In the genomic region with DNA sequence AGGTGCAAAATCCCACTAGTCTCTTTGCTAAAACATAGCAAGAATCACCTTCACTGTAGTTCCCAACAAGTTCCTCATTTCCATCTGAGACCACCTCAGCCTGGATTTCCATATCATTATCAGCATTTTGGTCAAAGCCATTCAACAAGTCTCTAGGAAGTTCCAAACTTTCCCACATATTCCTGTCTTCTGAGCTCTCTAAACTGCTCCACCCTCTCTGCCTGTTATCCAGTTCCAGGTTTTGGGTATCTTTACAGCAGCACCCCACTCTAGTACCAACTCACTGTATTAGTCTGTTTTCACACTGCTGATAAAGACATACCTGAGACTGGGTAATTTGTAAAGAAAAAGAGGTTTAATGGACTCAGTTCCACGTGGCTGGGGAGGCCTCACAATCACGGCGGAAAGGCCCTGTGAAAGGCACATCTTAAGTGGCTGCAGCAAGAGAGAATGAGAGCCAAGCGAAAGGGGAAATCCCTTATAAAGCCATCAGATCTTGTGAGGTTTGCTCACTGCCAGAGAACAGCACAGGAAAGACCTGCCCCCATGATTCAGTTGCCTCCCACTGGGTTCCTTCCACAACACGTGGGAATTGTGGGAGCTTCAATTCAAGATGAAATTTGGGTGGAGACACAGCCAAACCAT, we compare ENCODE assay signal across 8 cellular contexts.
DNase-seq lines count a peak whose midpoint lies in the region; ATAC-seq, FAIRE-seq and TF ChIP-seq lines count a peak whose summit lies in the region.
"Not testable (repeated sequence)": the region's sequence is repeated elsewhere in the genome, so short reads cannot be mapped to it uniquely, and the experiment has no call there.

No MANE protein-coding gene starts in this region.

- H3K4me1 ChIP-seq in GM12878 (ENCODE audit: control insufficient read depth, insufficient read depth, low read length): peaks cover 14% of the 10 kb centered on the region
- not testable (repeated sequence) for H3K4me1 ChIP-seq in lung (ENCODE audit: control insufficient read depth in 2 of 2, insufficient read depth in 2 of 2, low read length in 2 of 2)

- not testable (repeated sequence) for TF ChIP-seq POLR2A in GM12878 (IDR thresholded peaks at IDR 0.05; ENCODE audit: low read depth, low read length)

- not testable (repeated sequence) for H3K36me3 ChIP-seq in GM12878 (ENCODE audit: control insufficient read depth in 2 of 2, insufficient read depth in 2 of 2, low read length in 1 of 2); lung (ENCODE audit: control insufficient read depth in 2 of 2, insufficient read depth in 2 of 2, low read length in 2 of 2)

- SMC1A ChIA-PET in GM12878 (lab: Charles Lee; ENCODE audit: uncharacterized antibody, unreplicated experiment): interaction anchor here (0.8 to 2.0 kb wide), 8 partner anchors 8 to 195 kb away, joined by 3 to 5 read pairs (median 4); no protein-coding TSS in a partner anchor

- not testable (repeated sequence) for H3K79me2 ChIP-seq in GM12878 (ENCODE audit: control insufficient read depth, insufficient read depth, low read length)

- POLR2A ChIA-PET in GM12878 (lab: Charles Lee): interaction anchor here (0.6 to 1.6 kb wide), 3 partner anchors 31 to 188 kb away, joined by 4 to 6 read pairs (median 4); no protein-coding TSS in a partner anchor

- H3K9me3 ChIP-seq in GM12878 (replicated peaks; ENCODE audit: control insufficient read depth, insufficient read depth, low read length); lung (ENCODE audit: control insufficient read depth in 2 of 2, insufficient read depth in 1 of 2, low read length in 1 of 2): not testable (repeated sequence)

- intact Hi-C loops in GM12878 (cut with micrococcal nuclease; ENCODE audit: unreplicated experiment): not testable (repeated sequence)

- H3K4me2 ChIP-seq in GM12878 (ENCODE audit: control insufficient read depth, insufficient read depth): peak overlapping the region; percentile 30; the same call in 1 of the 2 replicates

- H3K27ac ChIP-seq in GM12878 (ENCODE audit: control insufficient read depth, insufficient read depth): peak overlapping the region; percentile 53; the same call in 1 of the 2 replicates
- not testable (repeated sequence) for H3K27ac ChIP-seq in lung (ENCODE audit: low read depth in 1 of 2, low read length in 1 of 2)

- 12% methylated on average over 5 of the region's 5 CpGs for WGBS in GM12878 (ENCODE audit: insufficient coverage, insufficient replicate concordance, low lambda C conversion rate, missing lambda C conversion rate)
- 47 to 74% methylated on average over 5 of the region's 5 CpGs for WGBS in lung, 2 donors

- BruUV-seq in GM12878 (replicated peaks; lab: Mats Ljungman, UMichigan): not testable (repeated sequence)

- not testable (repeated sequence) for TF ChIP-seq RAD21 in GM12878 (IDR thresholded peaks at IDR 0.05; ENCODE audit: insufficient read depth, low read depth, low read length)

- not testable (repeated sequence) for H3K9ac ChIP-seq in GM12878 (ENCODE audit: control insufficient read depth, insufficient read depth, low read length)

- FAIRE-seq in GM12878 (lab: Jason Lieb, UNC): not testable (repeated sequence)

- RAD21 ChIA-PET in GM12878 (lab: Charles Lee; ENCODE audit: unreplicated experiment): interaction anchor here (0.5 to 2.1 kb wide), 6 partner anchors 12 to 188 kb away, joined by 3 to 12 read pairs (median 3); a partner anchor contains a TSS

- in situ Hi-C loops in GM12878 (cut with MboI): not testable (repeated sequence)

- TF ChIP-seq EP300 in GM12878 (IDR thresholded peaks at IDR 0.05; ENCODE audit: borderline replicate concordance in 1 of 2, control insufficient read depth in 1 of 2, low read depth in 2 of 2, low read length in 2 of 2): not testable (repeated sequence)

- not testable (repeated sequence) for H4K20me1 ChIP-seq in GM12878 (ENCODE audit: control insufficient read depth, insufficient read depth)

- CTCF ChIA-PET in GM12878 (lab: Yijun Ruan, JAX): interaction anchor here (0.6 to 1.8 kb wide), 4 partner anchors 32 to 187 kb away, joined by 3 to 9 read pairs (median 3); a partner anchor contains a TSS

- TF ChIP-seq CTCF in GM12878 (IDR thresholded peaks at IDR 0.05 in 2 of 3, conservative IDR thresholded peaks at IDR 0.05 in 1 of 3; ENCODE audit: control insufficient read depth in 2 of 3, extremely low read depth in 1 of 3, insufficient read depth in 1 of 3, low read depth in 3 of 3, low read length in 3 of 3); lung (IDR thresholded peaks at IDR 0.05; ENCODE audit: control extremely low read depth, extremely low read depth): not testable (repeated sequence)

- ATAC-seq in GM18498 (IDR thresholded peaks at IDR 0.05; ENCODE audit: unreplicated experiment) (peak; percentile 94), GM21423 (IDR thresholded peaks at IDR 0.05; ENCODE audit: unreplicated experiment) (peak; percentile 89), HG02938 (IDR thresholded peaks at IDR 0.05; ENCODE audit: unreplicated experiment) (peak; percentile 65), GM12878 (peak; percentile 93), lung (ENCODE audit: insufficient read depth, low FRiP score) (peak; percentile 66)

- H3K27me3 ChIP-seq in GM12878 (replicated peaks in 1 of 2; ENCODE audit: control insufficient read depth in 2 of 2, insufficient read depth in 2 of 2, low read length in 1 of 2); lung (ENCODE audit: control insufficient read depth, insufficient read depth): not testable (repeated sequence)

- peak overlapping the region; percentile 34; the same call in 1 of the 2 replicates for H2AFZ ChIP-seq in GM12878 (ENCODE audit: control insufficient read depth, low read depth, low read length)

- H3K4me3 ChIP-seq in GM12878, lung: not testable (repeated sequence)

- DNase-seq in LHCN-M2 (ENCODE audit: low read depth) (peak; percentile 22), lung (ENCODE audit: low spot score) (peak; percentile 31)
- peak; percentile 40 for DNase-seq in activated CD4-positive, alpha-beta T cell treated with anti-CD3 and anti-CD28 coated beads for 48 hours
- DNase-seq in GM12878 (ENCODE audit: low read depth, low spot score): not testable (repeated sequence)
- peak; percentile 5 to 16 (median 16) for DNase-seq in stimulated activated CD4-positive, alpha-beta T cell treated with anti-CD3 and anti-CD28 coated beads, TNF-alpha, amount 100 ng/mL, for 48 hours (ENCODE audit: low read depth in 3 of 3)

TF ChIP-seq in GM12878, 131 proteins besides CTCF, POLR2A, EP300 and RAD21 (continues in another document):
- TF ChIP-seq, protein P1, sequence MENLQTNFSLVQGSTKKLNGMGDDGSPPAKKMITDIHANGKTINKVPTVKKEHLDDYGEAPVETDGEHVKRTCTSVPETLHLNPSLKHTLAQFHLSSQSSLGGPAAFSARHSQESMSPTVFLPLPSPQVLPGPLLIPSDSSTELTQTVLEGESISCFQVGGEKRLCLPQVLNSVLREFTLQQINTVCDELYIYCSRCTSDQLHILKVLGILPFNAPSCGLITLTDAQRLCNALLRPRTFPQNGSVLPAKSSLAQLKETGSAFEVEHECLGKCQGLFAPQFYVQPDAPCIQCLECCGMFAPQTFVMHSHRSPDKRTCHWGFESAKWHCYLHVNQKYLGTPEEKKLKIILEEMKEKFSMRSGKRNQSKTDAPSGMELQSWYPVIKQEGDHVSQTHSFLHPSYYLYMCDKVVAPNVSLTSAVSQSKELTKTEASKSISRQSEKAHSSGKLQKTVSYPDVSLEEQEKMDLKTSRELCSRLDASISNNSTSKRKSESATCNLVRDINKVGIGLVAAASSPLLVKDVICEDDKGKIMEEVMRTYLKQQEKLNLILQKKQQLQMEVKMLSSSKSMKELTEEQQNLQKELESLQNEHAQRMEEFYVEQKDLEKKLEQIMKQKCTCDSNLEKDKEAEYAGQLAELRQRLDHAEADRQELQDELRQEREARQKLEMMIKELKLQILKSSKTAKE (IDR thresholded peaks at IDR 0.05; ENCODE audit: low read depth, poor library complexity, severe bottlenecking): peak; percentile 36
- TF ChIP-seq, protein P2, sequence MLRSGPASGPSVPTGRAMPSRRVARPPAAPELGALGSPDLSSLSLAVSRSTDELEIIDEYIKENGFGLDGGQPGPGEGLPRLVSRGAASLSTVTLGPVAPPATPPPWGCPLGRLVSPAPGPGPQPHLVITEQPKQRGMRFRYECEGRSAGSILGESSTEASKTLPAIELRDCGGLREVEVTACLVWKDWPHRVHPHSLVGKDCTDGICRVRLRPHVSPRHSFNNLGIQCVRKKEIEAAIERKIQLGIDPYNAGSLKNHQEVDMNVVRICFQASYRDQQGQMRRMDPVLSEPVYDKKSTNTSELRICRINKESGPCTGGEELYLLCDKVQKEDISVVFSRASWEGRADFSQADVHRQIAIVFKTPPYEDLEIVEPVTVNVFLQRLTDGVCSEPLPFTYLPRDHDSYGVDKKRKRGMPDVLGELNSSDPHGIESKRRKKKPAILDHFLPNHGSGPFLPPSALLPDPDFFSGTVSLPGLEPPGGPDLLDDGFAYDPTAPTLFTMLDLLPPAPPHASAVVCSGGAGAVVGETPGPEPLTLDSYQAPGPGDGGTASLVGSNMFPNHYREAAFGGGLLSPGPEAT (IDR thresholded peaks at IDR 0.05; ENCODE audit: low read depth): peak; percentile 68
- TF ChIP-seq BHLHE40 (IDR thresholded peaks at IDR 0.05; ENCODE audit: borderline replicate concordance in 1 of 2, low read depth in 2 of 2, low read length in 1 of 2) (peak; percentile 25 to 78; a peak in 2 of 4 replicates), NBN (IDR thresholded peaks at IDR 0.05) (peak; percentile 48; the same call in 1 of the 2 replicates), RAD51 (IDR thresholded peaks at IDR 0.05) (peak; percentile 10; the same call in 1 of the 2 replicates), SRF (IDR thresholded peaks at IDR 0.05; ENCODE audit: low read depth in 2 of 2, low read length in 2 of 2) (peak in 1 of 2 experiments; percentile 47; a peak in 1 of 4 replicates), IKZF2 (IDR thresholded peaks at IDR 0.05) (0 out of 4 replicates have a peak, but pooled peaks of 1 of the 2 experiments have one; percentile 20)
- TF ChIP-seq, protein P3, sequence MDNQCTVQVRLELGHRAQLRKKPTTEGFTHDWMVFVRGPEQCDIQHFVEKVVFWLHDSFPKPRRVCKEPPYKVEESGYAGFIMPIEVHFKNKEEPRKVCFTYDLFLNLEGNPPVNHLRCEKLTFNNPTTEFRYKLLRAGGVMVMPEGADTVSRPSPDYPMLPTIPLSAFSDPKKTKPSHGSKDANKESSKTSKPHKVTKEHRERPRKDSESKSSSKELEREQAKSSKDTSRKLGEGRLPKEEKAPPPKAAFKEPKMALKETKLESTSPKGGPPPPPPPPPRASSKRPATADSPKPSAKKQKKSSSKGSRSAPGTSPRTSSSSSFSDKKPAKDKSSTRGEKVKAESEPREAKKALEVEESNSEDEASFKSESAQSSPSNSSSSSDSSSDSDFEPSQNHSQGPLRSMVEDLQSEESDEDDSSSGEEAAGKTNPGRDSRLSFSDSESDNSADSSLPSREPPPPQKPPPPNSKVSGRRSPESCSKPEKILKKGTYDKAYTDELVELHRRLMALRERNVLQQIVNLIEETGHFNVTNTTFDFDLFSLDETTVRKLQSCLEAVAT (IDR thresholded peaks at IDR 0.05): 0 out of 2 replicates have a peak, but pooled peaks have one; percentile 32
